ENCODE assay signal across 8 cellular contexts in the genomic region with DNA sequence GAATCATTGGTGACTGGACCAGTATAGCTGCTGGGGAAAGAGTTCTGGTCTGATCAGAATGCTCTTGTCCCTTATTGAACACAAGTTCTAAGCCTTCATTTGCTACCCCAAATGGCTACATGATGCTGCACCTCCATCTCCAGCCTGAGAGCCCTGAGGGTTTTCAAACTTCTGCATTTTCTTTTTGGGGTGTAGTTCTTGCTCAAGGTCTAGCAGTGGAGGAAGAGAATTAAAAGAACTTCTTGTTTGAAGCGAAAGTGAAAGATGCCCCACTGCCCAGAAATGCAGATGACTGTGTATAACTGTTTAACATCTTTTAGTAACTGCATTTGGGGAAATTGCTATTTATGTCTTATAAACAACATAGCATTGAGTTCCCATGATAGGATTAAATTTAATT. TPM values are rescaled to one million over a fixed set of nuclear protein-coding genes. Genes with fewer than 3 reads are reported as not detected.
DNase-seq lines count a peak whose midpoint lies in the region; ATAC-seq and TF ChIP-seq lines count a peak whose summit lies in the region.

No MANE protein-coding gene starts in this region.

- peak overlapping the region in 4 of 5 donors; percentile 17 to 55 (median 46) for H3K4me3 Mint-ChIP-seq in immature natural killer cell
- no peak overlapping the region for H3K4me3 Mint-ChIP-seq in GM23338

- H2AFZ ChIP-seq in Karpas-422 (ENCODE audit: low read length) (no peak overlapping the region), GM23338 (no peak overlapping the region)

- H3K4me1 Mint-ChIP-seq in immature natural killer cell (peaks cover 11 to 14% of the 10 kb centered on the region in 2 donors), GM23338 (peaks cover 10% of the 10 kb centered on the region; the same call in 2 of the 3 replicates)

- H3K4me2 ChIP-seq in Karpas-422 (ENCODE audit: low read depth, low read length, poor library complexity, severe bottlenecking) (peak overlapping the region; percentile 16), GM23338 (no peak overlapping the region)

- no peaks in the 10 kb centered on the region for H3F3A ChIP-seq in GM23338 (replicated peaks; ENCODE audit: low read depth)

- H3K9me2 ChIP-seq in Karpas-422 (replicated peaks; ENCODE audit: insufficient read depth, low read length) (no peaks in the 10 kb centered on the region), GM23338 (ENCODE audit: insufficient read depth) (no peaks in the 10 kb centered on the region)

- H3K9me3 Mint-ChIP-seq in immature natural killer cell (no peaks in the 10 kb centered on the region), GM23338 (no peaks in the 10 kb centered on the region)

- peaks cover 39% of the 10 kb centered on the region for H3K4me1 ChIP-seq in Karpas-422 (ENCODE audit: low read length)
- H3K4me1 ChIP-seq in GM23338 (ENCODE audit: insufficient read depth): peaks cover 8% of the 10 kb centered on the region

- peaks cover 34% of the 10 kb centered on the region for H3K36me3 ChIP-seq in Karpas-422 (ENCODE audit: insufficient read depth, low read length)
- no peaks in the 10 kb centered on the region for H3K36me3 ChIP-seq in GM23338 (ENCODE audit: insufficient read depth)

- 0 out of 2 replicates have a peak overlapping the region, but pooled peaks have one; percentile 2 for H3K9ac ChIP-seq in Karpas-422 (ENCODE audit: low read length)

- DNase-seq in Karpas-422: peak; percentile 74
- DNase-seq in immature natural killer cell: peak in 1 of 3 donors; percentile 15
- DNase-seq in NCI-H2227 treated with DMSO at 0.1 percent for 48 hours (lab: John Stamatoyannopoulos, UW): no peak
- DNase-seq in GM23338 (ENCODE audit: low spot score): no peak
- no peak for DNase-seq in NCI-H524 treated with DMSO at 0.1 percent for 48 hours (lab: John Stamatoyannopoulos, UW)
- DNase-seq in GM19238 (ENCODE audit: insufficient read length, low spot score): no peak

- no peak overlapping the region for H3K4me3 ChIP-seq in Karpas-422 (ENCODE audit: low read length)
- no peak overlapping the region for H3K4me3 ChIP-seq in GM23338

- H4K20me1 ChIP-seq in Karpas-422 (ENCODE audit: insufficient read depth, low read depth, low read length) (no peaks in the 10 kb centered on the region), GM23338 (replicated peaks; ENCODE audit: insufficient read depth) (no peaks in the 10 kb centered on the region)

- ATAC-seq in GM18499 (IDR thresholded peaks at IDR 0.05; ENCODE audit: insufficient read depth, unreplicated experiment) (peak; percentile 28), GM21619 (IDR thresholded peaks at IDR 0.05; ENCODE audit: unreplicated experiment) (peak; percentile 33), GM23338 (no peak)

- no peak for TF ChIP-seq CTCF in GM23338 (conservative IDR thresholded peaks at IDR 0.05; ENCODE audit: low read depth in 2 of 2)

- H3K36me3 Mint-ChIP-seq in immature natural killer cell (peaks cover 0 to 19% (median 3%) of the 10 kb centered on the region in 3 donors), GM23338 (ENCODE audit: low read depth) (no peaks in the 10 kb centered on the region)

- H3K79me2 ChIP-seq in Karpas-422 (ENCODE audit: low read length) (peaks cover 15% of the 10 kb centered on the region), GM23338 (replicated peaks; ENCODE audit: insufficient read depth) (no peaks in the 10 kb centered on the region)

- H3K27me3 ChIP-seq in Karpas-422 (ENCODE audit: low read length) (no peaks in the 10 kb centered on the region), GM23338 (ENCODE audit: insufficient read depth) (no peaks in the 10 kb centered on the region)

- no peaks in the 10 kb centered on the region for H3K9me3 ChIP-seq in Karpas-422 (ENCODE audit: low read length)

- peaks cover 2 to 5% (median 5%) of the 10 kb centered on the region in 3 donors for H3K27me3 Mint-ChIP-seq in immature natural killer cell (ENCODE audit: low read depth in 3 of 3)
- H3K27me3 Mint-ChIP-seq in GM23338 (ENCODE audit: insufficient read depth, low read depth, poor library complexity): peaks cover 5% of the 10 kb centered on the region

- peak overlapping the region; percentile 71 for H3K27ac ChIP-seq in Karpas-422 (ENCODE audit: low read length)
- no peak overlapping the region for H3K27ac ChIP-seq in GM23338 (ENCODE audit: low read depth)

- H3K27ac Mint-ChIP-seq in immature natural killer cell (peak overlapping the region in 3 of 6 donors; percentile 45 to 56 (median 54)), GM23338 (no peak overlapping the region)

TF ChIP-seq in GM23338, 12 proteins besides CTCF, POLR2A, EP300 and RAD21 (continues in another document):
- TF ChIP-seq EZH2 (IDR thresholded peaks at IDR 0.05; ENCODE audit: low read depth, unreplicated experiment) (no peak), CREB1 (CRISPR knock-in tag; IDR thresholded peaks at IDR 0.05; ENCODE audit: low read depth) (no peak), JUNB (IDR thresholded peaks at IDR 0.05; ENCODE audit: unreplicated experiment) (no peak), ZNF114 (CRISPR knock-in tag; IDR thresholded peaks at IDR 0.05) (no peak), STAT1 (IDR thresholded peaks at IDR 0.05; ENCODE audit: unreplicated experiment) (no peak), EZH2phosphoT487 (IDR thresholded peaks at IDR 0.05; ENCODE audit: unreplicated experiment) (no peak)
- TF ChIP-seq, protein P1, sequence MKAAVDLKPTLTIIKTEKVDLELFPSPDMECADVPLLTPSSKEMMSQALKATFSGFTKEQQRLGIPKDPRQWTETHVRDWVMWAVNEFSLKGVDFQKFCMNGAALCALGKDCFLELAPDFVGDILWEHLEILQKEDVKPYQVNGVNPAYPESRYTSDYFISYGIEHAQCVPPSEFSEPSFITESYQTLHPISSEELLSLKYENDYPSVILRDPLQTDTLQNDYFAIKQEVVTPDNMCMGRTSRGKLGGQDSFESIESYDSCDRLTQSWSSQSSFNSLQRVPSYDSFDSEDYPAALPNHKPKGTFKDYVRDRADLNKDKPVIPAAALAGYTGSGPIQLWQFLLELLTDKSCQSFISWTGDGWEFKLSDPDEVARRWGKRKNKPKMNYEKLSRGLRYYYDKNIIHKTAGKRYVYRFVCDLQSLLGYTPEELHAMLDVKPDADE (IDR thresholded peaks at IDR 0.05): no peak

RNA-seq across cellular contexts. Expression of a gene that starts 38.5 kb away (rescaled TPM):
- total RNA-seq in Karpas-422 (2014; rRNA removed; shearing (Covaris generic); ENCODE audit: low replicate concordance): 18.9 and 59.9 TPM in 2 replicates
- 10 to 100 TPM; 29.9 to 67.2 (median 47.3) TPM for polyA plus RNA-seq in immature natural killer cell
- 36.7 and 40.8 TPM in 2 replicates for total RNA-seq in GM23338 (2014; rRNA removed; shearing (Covaris generic))
- polyA plus RNA-seq in GM23338 (2016; fragmentation: Nextera tagmentation; extraction: Ambion mirVana): 60.7 and 64.5 TPM in 2 replicates

RNA-seq across cellular contexts. Expression of a gene that starts 39.0 kb away (rescaled TPM):
- 49.1 and 102 TPM in 2 replicates for total RNA-seq in Karpas-422 (2014; rRNA removed; shearing (Covaris generic); ENCODE audit: low replicate concordance)
- polyA plus RNA-seq in immature natural killer cell (10 to 100 TPM; 11.7 to 13.8 (median 13.2) TPM), GM23338 (2016; fragmentation: Nextera tagmentation; extraction: Ambion mirVana) (not detected in 2 replicates)
- total RNA-seq in GM23338 (2014; rRNA removed; shearing (Covaris generic)): not detected in 2 replicates

Comparison
In these comparisons a context has a peak if more than half of its experiments do, and no peak if none do; other contexts are left out.
1. RNA of a gene that starts 39.0 kb away (total RNA-seq): 49.1 to 102 TPM in Karpas-422; not detected in GM23338; every median in the first group is over 10 times any median in the second.